Comparison of ENCODE assay signal across 7 cellular contexts in genomic region chr3:155049959-155050358, GRCh38. TPM values are rescaled to one million over a fixed set of nuclear protein-coding genes. Genes with fewer than 3 reads are reported as not detected.
"Had no signal": no experiment of that assay in that cellular context is flagged by ENCODE, and none has a peak within 500 bp of the region (broad histone marks: within the 10 kb centered on the region; RNA-seq: fewer than 3 reads in every experiment).

No MANE protein-coding gene starts in this region.

- H3K27ac Mint-ChIP-seq: IgD-negative memory B cell had no signal

- ATAC-seq: HepG2 had no signal

- H3K27ac ChIP-seq: HL-60 had no signal

- FAIRE-seq: HepG2, HTR-8/SVneo had no signal

- H3K27me3 Mint-ChIP-seq: IgD-negative memory B cell had no signal

- DNase-seq: IMR-90, KBM-7, KG1 had no signal

RNA-seq across cellular contexts. Expression of gene MME, which starts 30.2 kb away (rescaled TPM):
- total RNA-seq: HepG2 had no signal
- polyA plus RNA-seq: HepG2 had no signal
